In genomic region chr19:3035542-3036118, GRCh38 we compare ENCODE assay signal across 8 cellular contexts. TPM values are rescaled to one million over a fixed set of nuclear protein-coding genes. Genes with fewer than 3 reads are reported as not detected.
DNase-seq lines count a peak whose midpoint lies in the region; ATAC-seq lines count a peak whose summit lies in the region.

No MANE protein-coding gene starts in this region.

- peak; percentile 82 for ATAC-seq in GM21529 (IDR thresholded peaks at IDR 0.05; ENCODE audit: unreplicated experiment)

- peaks cover 29% of the 10 kb centered on the region for H3K27me3 Mint-ChIP-seq in IgD-negative memory B cell

- peak overlapping the region; percentile 49 for H3K4me3 ChIP-seq in mononuclear cell (ENCODE audit: low read length)

- H3K9me3 ChIP-seq in mononuclear cell (ENCODE audit: low read depth, low read length), result no peaks in the 10 kb centered on the region

- peaks cover 8 to 10% (median 9%) of the 10 kb centered on the region in 3 donors for H3K4me1 Mint-ChIP-seq in IgD-negative memory B cell

- peaks cover 14% of the 10 kb centered on the region for H3K4me1 ChIP-seq in mononuclear cell (ENCODE audit: insufficient read depth, low read length)

- H3K27me3 ChIP-seq in mononuclear cell (ENCODE audit: insufficient read depth, low read length), result peaks cover 3% of the 10 kb centered on the region

- DNase-seq in DMS 273 (lab: John Stamatoyannopoulos, UW; ENCODE audit: unreplicated experiment), result peak; percentile 100
- DNase-seq in OCI-M1 (lab: John Stamatoyannopoulos, UW), result peak; percentile 97
- DNase-seq in activated T-cell treated with anti-CD3 and anti-CD28 coated beads for 48 hours (ENCODE audit: low read depth), result peak; percentile 90
- peak; percentile 91 for DNase-seq in epithelial cell of prostate (ENCODE audit: low read depth, low spot score)
- DNase-seq in stimulated activated CD8-positive, alpha-beta memory T cell treated with anti-CD3 and anti-CD28 coated beads, Interleukin-2, amount 100 ng/mL, for 48 hours (ENCODE audit: low read depth in 2 of 2), result peak; percentile 82 to 92

- H3K27ac Mint-ChIP-seq in IgD-negative memory B cell, result peak overlapping the region; percentile 95

- no peaks in the 10 kb centered on the region for H3K36me3 Mint-ChIP-seq in IgD-negative memory B cell

- H3K27ac ChIP-seq in epithelial cell of prostate, result peak overlapping the region; percentile 82

- peak overlapping the region; percentile 90 to 98 (median 94) for H3K4me3 Mint-ChIP-seq in IgD-negative memory B cell

- peaks cover 0 to 5% (median 0%) of the 10 kb centered on the region in 3 donors for H3K9me3 Mint-ChIP-seq in IgD-negative memory B cell

RNA-seq across cellular contexts. Expression of gene TLE2, which starts 6.5 kb away (rescaled TPM):
- 0.56 TPM for polyA plus RNA-seq in IgD-negative memory B cell
- 4.4 TPM for total RNA-seq in mononuclear cell

RNA-seq across cellular contexts. Expression of gene TLE5, which starts 26.7 kb away (rescaled TPM):
- polyA plus RNA-seq in IgD-negative memory B cell, result 443 TPM
- 551 TPM for total RNA-seq in mononuclear cell

RNA-seq across cellular contexts. Expression of gene TLE6, which starts 58.3 kb away (rescaled TPM):
- polyA plus RNA-seq in IgD-negative memory B cell, result 0.16 TPM
- total RNA-seq in mononuclear cell, result not detected

RNA-seq across cellular contexts. Expression of gene GNA11, which starts 58.5 kb away (rescaled TPM):
- 0.30 TPM for polyA plus RNA-seq in IgD-negative memory B cell
- 1.3 TPM for total RNA-seq in mononuclear cell

Comparison
In these comparisons a context has a peak if more than half of its experiments do, and no peak if none do; other contexts are left out.
1. Peak in every context shown above with its lines: DNase-seq, ATAC-seq, H3K4me3 ChIP-seq and H3K27ac ChIP-seq.